Comparison of ENCODE assay signal across 1 cellular context in the genomic region with DNA sequence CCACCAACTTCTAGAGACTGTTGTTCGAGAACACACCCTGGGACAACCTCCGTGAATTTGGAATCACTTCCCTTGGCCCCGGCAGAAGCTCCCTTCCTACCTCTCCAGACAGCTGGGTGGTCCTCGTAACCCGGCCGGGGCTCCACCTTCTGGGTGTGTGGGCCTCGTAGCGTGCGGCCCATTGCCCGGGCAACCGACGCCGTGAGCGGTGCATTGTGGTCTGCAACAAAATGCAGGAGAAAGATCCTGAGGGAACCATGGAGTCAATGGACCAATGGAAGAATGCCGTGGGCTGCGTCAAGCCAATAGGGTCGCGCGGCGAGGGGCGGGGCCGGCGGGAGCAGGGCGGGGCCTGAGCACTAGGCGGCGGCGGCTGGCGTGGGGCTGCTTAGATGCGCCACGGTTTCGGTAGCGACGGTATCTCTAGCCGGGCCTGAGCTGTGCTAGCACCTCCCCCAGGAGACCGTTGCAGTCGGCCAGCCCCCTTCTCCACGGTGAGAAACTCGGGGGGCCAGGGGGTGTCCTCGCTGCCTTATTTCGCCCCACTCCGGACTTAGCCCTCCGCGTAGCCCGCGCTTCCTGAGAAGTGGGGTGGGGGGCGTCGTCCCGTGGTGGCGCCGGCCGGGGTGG.
TF ChIP-seq lines count a peak whose summit lies in the region.

TSS of gene DYNLL1 (plus strand) at position 391 of the 630 bp plus-strand sequence. CDS start 309 bp downstream, outside the sequence.

TF ChIP-seq in K562, 482 proteins besides CTCF, POLR2A, EP300 and RAD21 (continued from another document):
- TF ChIP-seq GMEB1 (CRISPR knock-in tag; IDR thresholded peaks at IDR 0.05) (0 out of 2 replicates have a peak, but pooled peaks have one; percentile 43), CBX1 (IDR thresholded peaks at IDR 0.05; ENCODE audit: low read depth) (0 out of 2 replicates have a peak, but pooled peaks have one; percentile 45), PHF8 (IDR thresholded peaks at IDR 0.05; ENCODE audit: borderline replicate concordance, low read length) (peak; percentile 78; the same call in 1 of the 2 replicates), NCOA6 (IDR thresholded peaks at IDR 0.05) (no peak), GTF2E2 (tag; IDR thresholded peaks at IDR 0.05) (peak; percentile 75; the same call in 1 of the 2 replicates), JUN (IDR thresholded peaks at IDR 0.05; ENCODE audit: borderline replicate concordance, low read depth, low read length) (0 out of 2 replicates have a peak, but pooled peaks have one; percentile 29), JUN (CRISPR knock-in tag; IDR thresholded peaks at IDR 0.05; ENCODE audit: borderline replicate concordance) (no peak), MAZ (CRISPR knock-in tag; conservative IDR thresholded peaks at IDR 0.05 in 1 of 2, IDR thresholded peaks at IDR 0.05 in 1 of 2) (peak; percentile 58 to 91), KHSRP (IDR thresholded peaks at IDR 0.05) (no peak), RBM34 (IDR thresholded peaks at IDR 0.05; ENCODE audit: borderline replicate concordance, insufficient read depth, low read length) (no peak), ZNF79 (CRISPR knock-in tag; IDR thresholded peaks at IDR 0.05; ENCODE audit: low read depth) (no peak), YY1 (IDR thresholded peaks at IDR 0.05; ENCODE audit: borderline replicate concordance in 1 of 3, control insufficient read depth in 1 of 3, extremely low read depth in 1 of 3, insufficient read depth in 3 of 3, insufficient read length in 1 of 3, insufficient replicate concordance in 2 of 3, low read depth in 1 of 3, low read length in 2 of 3) (peak in 1 of 3 experiments; percentile 52), ZNF766 (CRISPR knock-in tag; conservative IDR thresholded peaks at IDR 0.05) (no peak), MNT (conservative IDR thresholded peaks at IDR 0.05) (peak; percentile 97 to 98), ZNF165 (CRISPR knock-in tag; IDR thresholded peaks at IDR 0.05; ENCODE audit: borderline replicate concordance) (no peak), CREM (IDR thresholded peaks at IDR 0.05; ENCODE audit: low read depth) (peak; percentile 89), ZBTB1 (CRISPR knock-in tag; IDR thresholded peaks at IDR 0.05; ENCODE audit: borderline replicate concordance, low read depth) (no peak), MXI1 (IDR thresholded peaks at IDR 0.05; ENCODE audit: low read depth, low read length) (peak; percentile 98), FOXJ2 (tag; IDR thresholded peaks at IDR 0.05) (peak; percentile 47; the same call in 1 of the 2 replicates)
